ENCODE assay signal across 26 cellular contexts in the genomic region with DNA sequence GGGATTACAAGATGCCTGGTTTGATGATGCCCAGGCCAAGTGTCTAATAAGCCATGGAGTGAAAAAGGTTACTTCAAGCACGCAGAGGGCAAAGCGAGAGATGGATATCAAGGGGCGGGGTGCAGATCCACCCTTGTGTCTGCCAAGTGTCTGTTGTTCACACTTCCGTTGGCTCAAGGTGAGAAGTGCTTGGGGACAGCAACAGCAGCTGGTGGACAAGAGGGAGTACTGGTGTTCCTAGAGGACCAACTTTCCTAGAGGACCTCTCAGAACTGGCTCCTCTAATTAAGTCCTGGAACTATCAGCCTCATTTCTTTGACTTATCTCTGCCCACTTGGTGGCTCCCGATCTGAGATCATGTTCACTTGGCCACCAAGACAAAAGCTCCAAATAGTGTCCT.
"Had no signal": no experiment of that assay in that cellular context is flagged by ENCODE, and none has a peak within 500 bp of the region (broad histone marks: within the 10 kb centered on the region; RNA-seq: fewer than 3 reads in every experiment).

No MANE protein-coding gene starts in this region.

- H3K36me3 Mint-ChIP-seq: activated naive CD4-positive, alpha-beta T cell treated with anti-CD3 and anti-CD28 coated beads, Interleukin-2, amount 50 U/mL, for 24 hours had no signal

- DNase-seq: activated CD4-positive, alpha-beta T cell treated with anti-CD3 and anti-CD28 coated beads for 4 hours; activated effector memory CD4-positive, alpha-beta T cell treated with Interleukin-2 at 50 U/mL for 16 hours; activated naive CD4-positive, alpha-beta T cell; activated T-cell treated with anti-CD3 and anti-CD28 coated beads, Interleukin-2, amount 50 U/mL, for 24 hours; aorta; caudate nucleus; Kasumi-1; NCI-H1048; NCI-H1417; NCI-H1694; NCI-H2029; NCI-H2107; NCI-H2171 treated with DMSO at 0.1 percent for 48 hours; NCI-H345; NCI-H510A; NCI-H69; PC-3; SHP77 had no signal

- H3K27me3 Mint-ChIP-seq: activated CD8-positive, alpha-beta T cell treated with anti-CD3 and anti-CD28 coated beads for 36 hours; activated naive CD4-positive, alpha-beta T cell treated with anti-CD3 and anti-CD28 coated beads, Interleukin-2, amount 50 U/mL, for 24 hours; activated T-cell treated with anti-CD3 and anti-CD28 coated beads, Interleukin-2, amount 50 U/mL, for 24 hours had no signal

- H3K4me3 ChIP-seq: breast epithelium, SJSA1 had no signal

- ATAC-seq: activated CD4-positive, CD25-positive, alpha-beta regulatory T cell treated with anti-CD3 and anti-CD28 coated beads, Interleukin-2, amount 50 U/mL, for 24 hours; PC-3 had no signal

- H3K4me3 Mint-ChIP-seq: activated CD8-positive, alpha-beta T cell treated with anti-CD3 and anti-CD28 coated beads for 36 hours; activated naive CD4-positive, alpha-beta T cell treated with anti-CD3 and anti-CD28 coated beads, Interleukin-2, amount 50 U/mL, for 24 hours; activated T-cell treated with anti-CD3 and anti-CD28 coated beads, Interleukin-2, amount 50 U/mL, for 24 hours; activated T-helper 1 cell treated with anti-CD3 and anti-CD28 coated beads, Interleukin-12 subunit alpha, Interleukin-12 subunit beta, Interleukin-2, Interleukin-4 antibody, amounts not matched to agents 30 ng/mL and 10 ng/mL and 1 ng/mL, durations not matched to agents 14 hours and 24 hours and 36 hours; T-helper 1 cell treated with Interleukin-12 subunit alpha and Interleukin-12 subunit beta and Interleukin-4 antibody, amounts not matched to agents 30 μg/mL and 1 μg/mL, for 36 hours had no signal

- H3K27me3 ChIP-seq: breast epithelium, SJSA1 had no signal

- H3K4me1 Mint-ChIP-seq: activated naive CD4-positive, alpha-beta T cell treated with anti-CD3 and anti-CD28 coated beads, Interleukin-2, amount 50 U/mL, for 24 hours had no signal

- H3K4me1 ChIP-seq: breast epithelium had no signal

- H3K9me3 ChIP-seq: breast epithelium, SJSA1 had no signal

- FAIRE-seq: RCC 7860 had no signal

- H3K36me3 ChIP-seq: breast epithelium, SJSA1 had no signal

- H3K9me3 Mint-ChIP-seq: activated CD8-positive, alpha-beta T cell treated with anti-CD3 and anti-CD28 coated beads for 36 hours; activated naive CD4-positive, alpha-beta T cell treated with anti-CD3 and anti-CD28 coated beads, Interleukin-2, amount 50 U/mL, for 24 hours; activated T-cell treated with anti-CD3 and anti-CD28 coated beads, Interleukin-2, amount 50 U/mL, for 24 hours; activated T-helper 1 cell treated with anti-CD3 and anti-CD28 coated beads, Interleukin-12 subunit alpha, Interleukin-12 subunit beta, Interleukin-2, Interleukin-4 antibody, amounts not matched to agents 30 ng/mL and 10 ng/mL and 1 ng/mL, durations not matched to agents 14 hours and 24 hours and 36 hours; T-helper 1 cell treated with Interleukin-12 subunit alpha and Interleukin-12 subunit beta and Interleukin-4 antibody, amounts not matched to agents 30 μg/mL and 1 μg/mL, for 36 hours had no signal

- H3K27ac Mint-ChIP-seq: activated CD8-positive, alpha-beta T cell treated with anti-CD3 and anti-CD28 coated beads for 36 hours; activated naive CD4-positive, alpha-beta T cell treated with anti-CD3 and anti-CD28 coated beads, Interleukin-2, amount 50 U/mL, for 24 hours; activated T-cell treated with anti-CD3 and anti-CD28 coated beads, Interleukin-2, amount 50 U/mL, for 24 hours; activated T-helper 1 cell treated with anti-CD3 and anti-CD28 coated beads, Interleukin-12 subunit alpha, Interleukin-12 subunit beta, Interleukin-2, Interleukin-4 antibody, amounts not matched to agents 30 ng/mL and 10 ng/mL and 1 ng/mL, durations not matched to agents 14 hours and 24 hours and 36 hours; T-helper 1 cell treated with Interleukin-12 subunit alpha and Interleukin-12 subunit beta and Interleukin-4 antibody, amounts not matched to agents 30 μg/mL and 1 μg/mL, for 36 hours had no signal
